Comparison of ENCODE assay signal across 12 cellular contexts in genomic region chrX:13697440-13697839, GRCh38. TPM values are rescaled to one million over a fixed set of nuclear protein-coding genes. Genes with fewer than 3 reads are reported as not detected.
A peak's percentile ranks its signal among the peaks of the same experiment; 100 is the strongest.
DNase-seq lines count a peak whose midpoint lies in the region; ATAC-seq and TF ChIP-seq lines count a peak whose summit lies in the region.
"Had no signal": no experiment of that assay in that cellular context is flagged by ENCODE, and none has a peak within 500 bp of the region (broad histone marks: within the 10 kb centered on the region; RNA-seq: fewer than 3 reads in every experiment).

No MANE protein-coding gene starts in this region.

- peaks cover 26% of the 10 kb centered on the region for H3K4me1 Mint-ChIP-seq in osteocyte (ENCODE audit: unreplicated experiment)

- H3K9me3 Mint-ChIP-seq in osteocyte (ENCODE audit: unreplicated experiment), result no peaks in the 10 kb centered on the region
- H3K9me3 Mint-ChIP-seq: HFFc6; naive thymus-derived CD8-positive, alpha-beta T cell had no signal

- ATAC-seq in GM18502 (IDR thresholded peaks at IDR 0.05; ENCODE audit: poor library complexity, unreplicated experiment) (peak; percentile 59), GM21576 (IDR thresholded peaks at IDR 0.05; ENCODE audit: unreplicated experiment) (peak; percentile 39), HG03565 (IDR thresholded peaks at IDR 0.05; ENCODE audit: unreplicated experiment) (peak; percentile 47)
- ATAC-seq: naive thymus-derived CD8-positive, alpha-beta T cell had no signal

- H3K4me3 Mint-ChIP-seq in osteocyte (ENCODE audit: unreplicated experiment), result no peak overlapping the region
- H3K4me3 Mint-ChIP-seq: HFFc6 had no signal

- H3K27me3 Mint-ChIP-seq in osteocyte (ENCODE audit: unreplicated experiment), result no peaks in the 10 kb centered on the region
- H3K27me3 Mint-ChIP-seq: naive thymus-derived CD8-positive, alpha-beta T cell had no signal

- H3K36me3 Mint-ChIP-seq in osteocyte (ENCODE audit: unreplicated experiment), result no peaks in the 10 kb centered on the region

- DNase-seq in fibroblast of gingiva (ENCODE audit: low read depth), result peak; percentile 25
- no peak for DNase-seq in mesenteric fat pad (ENCODE audit: low spot score)
- no peak for DNase-seq in GF-D8 (lab: John Stamatoyannopoulos, UW)
- no peak for DNase-seq in T-helper 9 cell
- no peak for DNase-seq in osteocyte (ENCODE audit: extremely low spot score, unreplicated experiment)
- DNase-seq: HFFc6; naive thymus-derived CD8-positive, alpha-beta T cell; NCI-H2081 treated with DMSO at 0.1 percent for 48 hours; T1000 had no signal

- H3K27ac Mint-ChIP-seq in osteocyte (ENCODE audit: unreplicated experiment), result no peak overlapping the region
- H3K27ac Mint-ChIP-seq: HFFc6 had no signal

- no peak for TF ChIP-seq CTCF in osteocyte (IDR thresholded peaks at IDR 0.05)

RNA-seq across cellular contexts. Expression of gene RAB9A, which starts 8.5 kb away (rescaled TPM):
- 41.7 TPM for total RNA-seq in mesenteric fat pad
- 25.6 and 32.9 TPM in 2 replicates for total RNA-seq in osteocyte

RNA-seq across cellular contexts. Expression of gene TRAPPC2, which starts 37.0 kb away (rescaled TPM):
- total RNA-seq in mesenteric fat pad (7.2 TPM), osteocyte (14.7 and 14.8 TPM in 2 replicates)

RNA-seq across cellular contexts. Expression of gene OFD1, which starts 37.1 kb away (rescaled TPM):
- total RNA-seq in mesenteric fat pad (14.4 TPM), osteocyte (15.2 and 17.3 TPM in 2 replicates)

RNA-seq across cellular contexts. Expression of gene TCEANC, which starts 44.5 kb away (rescaled TPM):
- total RNA-seq in mesenteric fat pad, result 2.9 TPM
- total RNA-seq in osteocyte, result 3.6 and 4.7 TPM in 2 replicates
